1 cellular context compared by ENCODE assay signal in genomic region chr1:117059678-117060440, GRCh38.
TF ChIP-seq lines count a peak whose summit lies in the region.

TTF2 (plus strand) TSS chr1:117060326; CDS start chr1:117060347, 21 bp downstream.

TF ChIP-seq in K562, 482 proteins besides CTCF, POLR2A, EP300 and RAD21 (continued from another document and continues in another):
- TF ChIP-seq HCFC1 (IDR thresholded peaks at IDR 0.05; ENCODE audit: low read depth, low read length): 0 out of 2 replicates have a peak, but pooled peaks have one; percentile 30
- 0 out of 2 replicates have a peak, but pooled peaks have one; percentile 33 for TF ChIP-seq USF1 (CRISPR knock-in tag; IDR thresholded peaks at IDR 0.05)
- no peak for TF ChIP-seq HMG20B (CRISPR knock-in tag; IDR thresholded peaks at IDR 0.05)
- peak; percentile 73 for TF ChIP-seq MGA (IDR thresholded peaks at IDR 0.05)
- TF ChIP-seq CTBP1 (IDR thresholded peaks at IDR 0.05; ENCODE audit: borderline replicate concordance): peak; percentile 58; the same call in 1 of the 2 replicates
- TF ChIP-seq CBFA2T3 (IDR thresholded peaks at IDR 0.05): 0 out of 2 replicates have a peak, but pooled peaks have one; percentile 5
- no peak for TF ChIP-seq MBD1 (CRISPR knock-in tag; IDR thresholded peaks at IDR 0.05)
- TF ChIP-seq SP2 (IDR thresholded peaks at IDR 0.05; ENCODE audit: extremely low read depth, low read depth, low read length, poor library complexity, severe bottlenecking): peak; percentile 63
- peak; percentile 89; the same call in 1 of the 2 replicates for TF ChIP-seq NFRKB (IDR thresholded peaks at IDR 0.05; ENCODE audit: low read depth)
- no peak for TF ChIP-seq ELK3 (CRISPR knock-in tag; IDR thresholded peaks at IDR 0.05)
- TF ChIP-seq KDM5B (IDR thresholded peaks at IDR 0.05; ENCODE audit: insufficient replicate concordance, low read depth, low read length): peak; percentile 87
- TF ChIP-seq GABPB2 (CRISPR knock-in tag; conservative IDR thresholded peaks at IDR 0.05): no peak
- no peak for TF ChIP-seq NR1H2 (CRISPR knock-in tag; IDR thresholded peaks at IDR 0.05)
- TF ChIP-seq TCF3 (CRISPR knock-in tag; IDR thresholded peaks at IDR 0.05): peak; percentile 2; the same call in 1 of the 2 replicates
- TF ChIP-seq IRF1 (CRISPR knock-in tag; IDR thresholded peaks at IDR 0.05; ENCODE audit: borderline replicate concordance): 0 out of 2 replicates have a peak, but pooled peaks have one; percentile 76
- peak; percentile 83 for TF ChIP-seq ZEB2 (IDR thresholded peaks at IDR 0.05)
- peak; percentile 78 to 90; a peak in 2 of 4 replicates for TF ChIP-seq SIN3A (IDR thresholded peaks at IDR 0.05; ENCODE audit: borderline replicate concordance in 2 of 2, control insufficient read depth in 1 of 2, low read depth in 2 of 2, low read length in 2 of 2)
- TF ChIP-seq PHF8 (IDR thresholded peaks at IDR 0.05; ENCODE audit: borderline replicate concordance, low read length): peak; percentile 94
- TF ChIP-seq ZBTB43 (CRISPR knock-in tag; IDR thresholded peaks at IDR 0.05): peak; percentile 22; the same call in 1 of the 2 replicates
- peak; percentile 75; the same call in 1 of the 2 replicates for TF ChIP-seq STAT6 (CRISPR knock-in tag; IDR thresholded peaks at IDR 0.05)
- peak; percentile 83 for TF ChIP-seq LCOR (CRISPR knock-in tag; IDR thresholded peaks at IDR 0.05)
- peak in 2 of 3 experiments; percentile 42 to 62 for TF ChIP-seq YY1 (IDR thresholded peaks at IDR 0.05; ENCODE audit: borderline replicate concordance in 1 of 3, control insufficient read depth in 1 of 3, extremely low read depth in 1 of 3, insufficient read depth in 3 of 3, insufficient read length in 1 of 3, insufficient replicate concordance in 2 of 3, low read depth in 1 of 3, low read length in 2 of 3)
- TF ChIP-seq ZBTB33 (CRISPR knock-in tag; IDR thresholded peaks at IDR 0.05): 0 out of 2 replicates have a peak, but pooled peaks have one; percentile 21
- TF ChIP-seq NR2C1 (IDR thresholded peaks at IDR 0.05): 0 out of 2 replicates have a peak, but pooled peaks have one; percentile 2
- no peak; the same call in 1 of the 2 replicates for TF ChIP-seq NR2C1 (tag; IDR thresholded peaks at IDR 0.05)
- TF ChIP-seq TOE1 (IDR thresholded peaks at IDR 0.05; ENCODE audit: borderline replicate concordance): 0 out of 2 replicates have a peak, but pooled peaks have one; percentile 20
- no peak for TF ChIP-seq TOE1 (CRISPR knock-in tag; IDR thresholded peaks at IDR 0.05; ENCODE audit: borderline replicate concordance, low read depth)
- TF ChIP-seq SMARCA4 (IDR thresholded peaks at IDR 0.05): peak; percentile 30; the same call in 1 of the 2 replicates
- 0 out of 2 replicates have a peak, but pooled peaks have one; percentile 1 for TF ChIP-seq TEAD4 (IDR thresholded peaks at IDR 0.05; ENCODE audit: low read length)
- 0 out of 2 replicates have a peak, but pooled peaks have one; percentile 21 for TF ChIP-seq TEAD4 (CRISPR knock-in tag; IDR thresholded peaks at IDR 0.05; ENCODE audit: borderline replicate concordance)
- TF ChIP-seq JUND (IDR thresholded peaks at IDR 0.05; ENCODE audit: borderline replicate concordance, low read depth, low read length): peak; percentile 49; the same call in 1 of the 2 replicates
- no peak; the same call in 2 of the 3 replicates for TF ChIP-seq JUND (tag; IDR thresholded peaks at IDR 0.05; ENCODE audit: borderline replicate concordance, low read depth, low read length)
